8 cellular contexts compared by ENCODE assay signal in genomic region chr19:56253737-56254136, GRCh38. TPM values are rescaled to one million over a fixed set of nuclear protein-coding genes. Genes with fewer than 3 reads are reported as not detected.
A peak's percentile ranks its signal among the peaks of the same experiment; 100 is the strongest.
DNase-seq lines count a peak whose midpoint lies in the region; ATAC-seq and TF ChIP-seq lines count a peak whose summit lies in the region.

No MANE protein-coding gene starts in this region.

- H3K27me3 Mint-ChIP-seq in activated CD8-positive, alpha-beta T cell treated with anti-CD3 and anti-CD28 coated beads for 36 hours = no peaks in the 10 kb centered on the region

- no peak overlapping the region for H3K27ac ChIP-seq in 22Rv1
- no peak overlapping the region for H3K27ac ChIP-seq in right atrium auricular region
- no peak overlapping the region for H3K27ac ChIP-seq in transverse colon

- peaks cover 4% of the 10 kb centered on the region for H3K9me3 Mint-ChIP-seq in activated CD8-positive, alpha-beta T cell treated with anti-CD3 and anti-CD28 coated beads for 36 hours

- intact Hi-C loops in activated CD8-positive, alpha-beta T cell treated with anti-CD3 and anti-CD28 coated beads for 36 hours (cut with micrococcal nuclease) = loop anchor here (5.0 to 10.0 kb wide), 2 partner anchors 101 to 186 kb away; no protein-coding TSS in a partner anchor
- intact Hi-C loops in transverse colon (cut with DNase I; ENCODE audit: low total_unique reads) = loop anchor here (10.0 kb wide), 1 partner anchor 101 kb away; no protein-coding TSS in a partner anchor

- peaks cover 4% of the 10 kb centered on the region for H3K36me3 Mint-ChIP-seq in activated CD8-positive, alpha-beta T cell treated with anti-CD3 and anti-CD28 coated beads for 36 hours (ENCODE audit: low read depth)

- 44 to 49% methylated on average over 5 of the region's 5 CpGs for WGBS in transverse colon (ENCODE audit: low coverage in 1 of 2), 2 donors

- no peaks in the 10 kb centered on the region for H3K4me1 Mint-ChIP-seq in activated CD8-positive, alpha-beta T cell treated with anti-CD3 and anti-CD28 coated beads for 36 hours (ENCODE audit: low read depth)

- H3K27ac Mint-ChIP-seq in activated CD8-positive, alpha-beta T cell treated with anti-CD3 and anti-CD28 coated beads for 36 hours = no peak overlapping the region

- H3K9me3 ChIP-seq in right atrium auricular region (no peaks in the 10 kb centered on the region), transverse colon (no peaks in the 10 kb centered on the region)

- TF ChIP-seq CTCF in 22Rv1 (IDR thresholded peaks at IDR 0.05) = peak; percentile 44
- peak; percentile 35 for TF ChIP-seq CTCF in GM10266 (IDR thresholded peaks at IDR 0.05; ENCODE audit: control insufficient read depth, insufficient read depth, low read depth, missing control alignments)
- peak; percentile 46 for TF ChIP-seq CTCF in activated CD8-positive, alpha-beta T cell treated with anti-CD3 and anti-CD28 coated beads for 36 hours (IDR thresholded peaks at IDR 0.05)
- peak; percentile 53 to 63 for TF ChIP-seq CTCF in right atrium auricular region (IDR thresholded peaks at IDR 0.05)
- peak; percentile 17 to 34 (median 26) for TF ChIP-seq CTCF in transverse colon (IDR thresholded peaks at IDR 0.05)

- no peak overlapping the region for H3K4me3 ChIP-seq in right atrium auricular region
- no peak overlapping the region for H3K4me3 ChIP-seq in transverse colon

- H3K4me1 ChIP-seq in right atrium auricular region (no peaks in the 10 kb centered on the region), transverse colon (no peaks in the 10 kb centered on the region)

- H3K36me3 ChIP-seq in right atrium auricular region = no peaks in the 10 kb centered on the region
- no peaks in the 10 kb centered on the region for H3K36me3 ChIP-seq in transverse colon

- POLR2A ChIA-PET in activated CD8-positive, alpha-beta T cell treated with anti-CD3 and anti-CD28 coated beads for 36 hours (lab: Charles Lee) = no interaction called here

- DNase-seq in GM10266 (ENCODE audit: extremely low spot score) = peak; percentile 40
- DNase-seq in NCI-H2081 treated with DMSO at 0.1 percent for 48 hours (lab: John Stamatoyannopoulos, UW) = peak; percentile 64
- no peak for DNase-seq in activated CD8-positive, alpha-beta T cell treated with anti-CD3 and anti-CD28 coated beads for 36 hours
- DNase-seq in right atrium auricular region (ENCODE audit: low spot score) = no peak
- DNase-seq in transverse colon = no peak

- in situ Hi-C loops in transverse colon (cut with MboI; ENCODE audit: low pct_ligation_motif_present in 1 of 4, low pct_unique_long_range_greater_than_20kb in 1 of 4, low sequenced_read_pairs in 3 of 4) = loop anchor here in 1 of 4 donors (10.0 kb wide), 1 partner anchor 91 kb away; no protein-coding TSS in a partner anchor

- no peak overlapping the region for H3K4me3 Mint-ChIP-seq in activated CD8-positive, alpha-beta T cell treated with anti-CD3 and anti-CD28 coated beads for 36 hours

- no peak for ATAC-seq in activated CD8-positive, alpha-beta T cell treated with anti-CD3 and anti-CD28 coated beads for 36 hours
- ATAC-seq in HG03095 (IDR thresholded peaks at IDR 0.05; ENCODE audit: unreplicated experiment) (no peak), GM18861 (IDR thresholded peaks at IDR 0.05; ENCODE audit: unreplicated experiment) (no peak)

- no peak for TF ChIP-seq EP300 in transverse colon (IDR thresholded peaks at IDR 0.05; ENCODE audit: low read depth)

- no peak for TF ChIP-seq POLR2A in transverse colon (IDR thresholded peaks at IDR 0.05)

- CTCF ChIA-PET in activated CD8-positive, alpha-beta T cell treated with anti-CD3 and anti-CD28 coated beads for 36 hours (lab: Charles Lee) = interaction anchor here (0.7 to 3.9 kb wide), 28 partner anchors 8 to 194 kb away, joined by 3 to 42 read pairs (median 6); partner anchors contain the start of gene ZNF444

- no peaks in the 10 kb centered on the region for H3K27me3 ChIP-seq in right atrium auricular region
- H3K27me3 ChIP-seq in transverse colon = no peaks in the 10 kb centered on the region

RNA-seq across cellular contexts. Expression of gene EDDM13, which starts 18.8 kb away (rescaled TPM):
- 1 to 10 TPM in 1 of 2 experiments, not detected in 1; 1.3 TPM for total RNA-seq in activated CD8-positive, alpha-beta T cell treated with anti-CD3 and anti-CD28 coated beads for 36 hours
- total RNA-seq in right atrium auricular region (not detected), transverse colon (not detected)

RNA-seq across cellular contexts. Expression of gene ZSCAN5C, which starts 51.7 kb away (rescaled TPM):
- not detected for total RNA-seq in activated CD8-positive, alpha-beta T cell treated with anti-CD3 and anti-CD28 coated beads for 36 hours
- not detected for total RNA-seq in right atrium auricular region
- total RNA-seq in transverse colon = not detected

RNA-seq across cellular contexts. Expression of gene ZSCAN5B, which starts 56.2 kb away (rescaled TPM):
- total RNA-seq in activated CD8-positive, alpha-beta T cell treated with anti-CD3 and anti-CD28 coated beads for 36 hours = not detected
- not detected for total RNA-seq in right atrium auricular region
- total RNA-seq in transverse colon = not detected

Comparison
In these comparisons a context has a peak if more than half of its experiments do, and no peak if none do; other contexts are left out.
1. DNase-seq: peak in GM10266 (single experiment) and NCI-H2081 treated with DMSO at 0.1 percent for 48 hours (single experiment); none in activated CD8-positive, alpha-beta T cell treated with anti-CD3 and anti-CD28 coated beads for 36 hours (single experiment), right atrium auricular region (single experiment) and transverse colon (single experiment).
2. Peak in every context shown above with its lines, with median percentiles within 50 percentile points of each other: CTCF ChIP-seq.